In the genomic region with DNA sequence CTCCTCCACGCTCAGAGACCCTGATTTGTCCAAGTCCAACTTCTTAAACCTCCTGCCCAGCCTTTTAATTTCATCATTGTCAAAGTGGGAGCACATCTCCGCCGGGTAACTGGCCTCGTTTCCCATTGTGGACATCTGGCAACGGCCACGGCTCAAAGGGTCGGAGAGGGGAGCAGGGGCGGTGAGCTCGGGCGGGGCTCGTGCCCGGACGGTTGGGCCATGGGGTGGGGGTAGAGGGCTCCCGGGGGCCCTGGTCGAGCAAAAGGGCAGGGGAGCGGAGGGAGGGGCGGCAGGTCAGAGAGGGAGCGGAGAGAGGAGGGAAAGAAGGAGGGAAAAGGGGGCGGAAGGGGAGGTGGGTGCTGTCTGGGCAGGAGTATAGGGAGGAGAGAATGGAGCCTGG, we compare ENCODE assay signal across 19 cellular contexts.
DNase-seq lines count a peak whose midpoint lies in the region; TF ChIP-seq lines count a peak whose summit lies in the region.
"Had no signal": no experiment of that assay in that cellular context is flagged by ENCODE, and none has a peak within 500 bp of the region (broad histone marks: within the 10 kb centered on the region; RNA-seq: fewer than 3 reads in every experiment).

A gene with protein sequence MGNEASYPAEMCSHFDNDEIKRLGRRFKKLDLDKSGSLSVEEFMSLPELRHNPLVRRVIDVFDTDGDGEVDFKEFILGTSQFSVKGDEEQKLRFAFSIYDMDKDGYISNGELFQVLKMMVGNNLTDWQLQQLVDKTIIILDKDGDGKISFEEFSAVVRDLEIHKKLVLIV (minus strand): TSS at position 174 of the 400 bp plus-strand sequence. CDS start 48 bp downstream, at position 126.

- TF ChIP-seq CTCF in OCI-LY3 (IDR thresholded peaks at IDR 0.05; ENCODE audit: low read depth, low read length) (no peak), nephron (IDR thresholded peaks at IDR 0.05; ENCODE audit: unreplicated experiment in 3 of 3) (no peak)

- H3K9ac ChIP-seq in OCI-LY3 (ENCODE audit: low read length), result no peak within 1 kb of the TSS
- H3K9ac ChIP-seq: BLaER1 had no signal

- H3K4me3 Mint-ChIP-seq in activated naive CD4-positive, alpha-beta T cell treated with anti-CD3 and anti-CD28 coated beads, Interleukin-2, amount 50 U/mL, for 24 hours, result no peak within 1 kb of the TSS
- H3K4me3 Mint-ChIP-seq in activated naive CD4-positive, alpha-beta T cell treated with anti-CD3 and anti-CD28 coated beads, Interleukin-2, amount 10 ng/mL, durations not matched to agents 7 days and 5 days, result no peak within 1 kb of the TSS
- no peak within 1 kb of the TSS for H3K4me3 Mint-ChIP-seq in nephron
- H3K4me3 Mint-ChIP-seq: B cell; CD4-positive, alpha-beta T cell; CD8-positive, alpha-beta memory T cell; H9 had no signal

- H3K4me2 ChIP-seq in OCI-LY3 (ENCODE audit: low read length), result peak within 1 kb of the TSS; percentile 20; the same call in 1 of the 2 replicates
- H3K4me2 ChIP-seq: BLaER1 had no signal

- H3K27me3 ChIP-seq in OCI-LY3 (ENCODE audit: low read depth, low read length), result no peaks in the 10 kb centered on the region; the same call in 1 of the 2 replicates
- H3K27me3 ChIP-seq: BLaER1 had no signal

- no peak within 1 kb of the TSS for H2AFZ ChIP-seq in OCI-LY3 (ENCODE audit: low read depth, low read length)

- CTCF ChIA-PET in activated naive CD4-positive, alpha-beta T cell treated with anti-CD3 and anti-CD28 coated beads, Interleukin-2, amount 10 ng/mL, durations not matched to agents 7 days and 5 days (lab: Charles Lee), result interaction anchor here (1.0 kb wide), 1 partner anchor 10 kb away, joined by 3 read pairs; no protein-coding TSS in a partner anchor

- peak within 1 kb of the TSS; percentile 30 for H3K27ac Mint-ChIP-seq in activated naive CD4-positive, alpha-beta T cell treated with anti-CD3 and anti-CD28 coated beads, Interleukin-2, amount 50 U/mL, for 24 hours
- no peak within 1 kb of the TSS for H3K27ac Mint-ChIP-seq in activated naive CD4-positive, alpha-beta T cell treated with anti-CD3 and anti-CD28 coated beads, Interleukin-2, amount 10 ng/mL, durations not matched to agents 7 days and 5 days
- H3K27ac Mint-ChIP-seq in nephron, result peak within 1 kb of the TSS in 2 of 3 experiments; percentile 80 to 96
- H3K27ac Mint-ChIP-seq: B cell; CD4-positive, alpha-beta T cell; CD8-positive, alpha-beta memory T cell; H9 had no signal

- H3K9me3 ChIP-seq in OCI-LY3 (ENCODE audit: insufficient read depth, low read length), result no peaks in the 10 kb centered on the region
- H3K9me3 ChIP-seq: BLaER1 had no signal

- peaks cover 12% of the 10 kb centered on the region for H3K4me1 ChIP-seq in OCI-LY3 (ENCODE audit: low read length)
- H3K4me1 ChIP-seq: BLaER1 had no signal

- no peaks in the 10 kb centered on the region for H4K20me1 ChIP-seq in OCI-LY3 (ENCODE audit: insufficient read depth, low read length)
- H4K20me1 ChIP-seq: BLaER1 had no signal

- no peak for DNase-seq in activated naive CD4-positive, alpha-beta T cell treated with anti-CD3 and anti-CD28 coated beads, Interleukin-2, amount 10 ng/mL, durations not matched to agents 7 days and 5 days
- no peak for DNase-seq in NCI-H69 (lab: John Stamatoyannopoulos, UW)
- DNase-seq in caudate nucleus (lab: John Stamatoyannopoulos, UW), result no peak
- no peak for DNase-seq in NCI-H82 treated with DMSO at 0.1 percent for 48 hours (lab: John Stamatoyannopoulos, UW; ENCODE audit: unreplicated experiment)
- DNase-seq: CD4-positive, alpha-beta T cell; CD8-positive, alpha-beta memory T cell; DMS 273 treated with DMSO at 0.1 percent for 48 hours; DMS79; EL; GDM1; H9 had no signal

- no peaks in the 10 kb centered on the region for H3K79me2 ChIP-seq in OCI-LY3 (ENCODE audit: low read length)

- no peak within 1 kb of the TSS for H3K27ac ChIP-seq in OCI-LY3 (ENCODE audit: low read length)
- H3K27ac ChIP-seq in caudate nucleus (ENCODE audit: low read depth, low read length), result no peak within 1 kb of the TSS
- H3K27ac ChIP-seq: 22Rv1, BLaER1, C4-2B had no signal

- no peaks in the 10 kb centered on the region for H3K4me1 Mint-ChIP-seq in activated naive CD4-positive, alpha-beta T cell treated with anti-CD3 and anti-CD28 coated beads, Interleukin-2, amount 50 U/mL, for 24 hours
- H3K4me1 Mint-ChIP-seq in activated naive CD4-positive, alpha-beta T cell treated with anti-CD3 and anti-CD28 coated beads, Interleukin-2, amount 10 ng/mL, durations not matched to agents 7 days and 5 days, result no peaks in the 10 kb centered on the region
- H3K4me1 Mint-ChIP-seq in nephron, result peaks cover 11% of the 10 kb centered on the region
- H3K4me1 Mint-ChIP-seq: B cell; CD8-positive, alpha-beta memory T cell had no signal

- no peaks in the 10 kb centered on the region for H3K27me3 Mint-ChIP-seq in activated naive CD4-positive, alpha-beta T cell treated with anti-CD3 and anti-CD28 coated beads, Interleukin-2, amount 50 U/mL, for 24 hours
- no peaks in the 10 kb centered on the region for H3K27me3 Mint-ChIP-seq in activated naive CD4-positive, alpha-beta T cell treated with anti-CD3 and anti-CD28 coated beads, Interleukin-2, amount 10 ng/mL, durations not matched to agents 7 days and 5 days
- peaks cover 4% of the 10 kb centered on the region for H3K27me3 Mint-ChIP-seq in nephron (ENCODE audit: low read depth)
- H3K27me3 Mint-ChIP-seq: CD4-positive, alpha-beta T cell had no signal

- H3K4me3 ChIP-seq in OCI-LY3 (ENCODE audit: low read length), result no peak within 1 kb of the TSS
- H3K4me3 ChIP-seq: BLaER1, GM12878 had no signal

- no peaks in the 10 kb centered on the region for H3K36me3 Mint-ChIP-seq in activated naive CD4-positive, alpha-beta T cell treated with anti-CD3 and anti-CD28 coated beads, Interleukin-2, amount 50 U/mL, for 24 hours
- H3K36me3 Mint-ChIP-seq in activated naive CD4-positive, alpha-beta T cell treated with anti-CD3 and anti-CD28 coated beads, Interleukin-2, amount 10 ng/mL, durations not matched to agents 7 days and 5 days, result no peaks in the 10 kb centered on the region
- H3K36me3 Mint-ChIP-seq in nephron (ENCODE audit: low read depth), result no peaks in the 10 kb centered on the region
- H3K36me3 Mint-ChIP-seq: CD8-positive, alpha-beta memory T cell had no signal

- no peaks in the 10 kb centered on the region for H3K36me3 ChIP-seq in OCI-LY3 (replicated peaks; ENCODE audit: low read depth, low read length)
- H3K36me3 ChIP-seq: BLaER1 had no signal

- no peaks in the 10 kb centered on the region for H3K9me3 Mint-ChIP-seq in activated naive CD4-positive, alpha-beta T cell treated with anti-CD3 and anti-CD28 coated beads, Interleukin-2, amount 50 U/mL, for 24 hours
- no peaks in the 10 kb centered on the region for H3K9me3 Mint-ChIP-seq in activated naive CD4-positive, alpha-beta T cell treated with anti-CD3 and anti-CD28 coated beads, Interleukin-2, amount 10 ng/mL, durations not matched to agents 7 days and 5 days
- no peaks in the 10 kb centered on the region for H3K9me3 Mint-ChIP-seq in nephron
- H3K9me3 Mint-ChIP-seq: CD4-positive, alpha-beta T cell; CD8-positive, alpha-beta memory T cell; H9 had no signal
